Comparison of ENCODE assay signal across 20 cellular contexts in the genomic region with DNA sequence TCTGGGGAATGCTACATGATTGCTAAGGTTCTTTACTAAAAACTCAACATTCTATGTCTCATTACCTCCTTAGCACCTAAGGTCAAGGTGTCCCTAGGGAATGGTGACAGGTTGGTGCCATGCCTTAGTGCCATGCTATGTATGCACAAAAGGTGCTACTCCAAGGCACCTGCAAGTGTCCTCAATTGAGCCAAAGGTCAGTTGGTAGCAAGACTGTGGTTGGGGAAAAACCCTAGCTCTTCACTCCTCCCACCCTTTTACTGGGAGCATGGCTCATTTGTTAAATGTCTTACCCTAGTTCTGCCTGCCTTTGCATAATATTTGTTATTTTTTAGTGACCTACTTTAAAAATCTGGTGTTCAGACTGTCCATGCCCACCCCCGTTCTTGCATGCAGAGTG.
"Had no signal": no experiment of that assay in that cellular context is flagged by ENCODE, and none has a peak within 500 bp of the region (broad histone marks: within the 10 kb centered on the region; RNA-seq: fewer than 3 reads in every experiment).

No MANE protein-coding gene starts in this region.

- DNase-seq: activated naive CD4-positive, alpha-beta T cell; activated naive CD8-positive, alpha-beta T cell treated with anti-CD3 and anti-CD28 coated beads for 36 hours; activated T-cell treated with anti-CD3 and anti-CD28 coated beads, Interleukin-2, amount 50 U/mL, for 24 hours; colonic mucosa; dorsolateral prefrontal cortex; effector memory CD8-positive, alpha-beta T cell; foreskin melanocyte; left ventricle myocardium superior; mammary epithelial cell; naive thymus-derived CD8-positive, alpha-beta T cell; stimulated activated CD4-positive, alpha-beta T cell treated with anti-CD3 and anti-CD28 coated beads, Interleukin-15, amount 100 ng/mL, for 24 hours; stimulated activated naive CD4-positive, alpha-beta T cell; T1000 had no signal

- ATAC-seq: effector memory CD8-positive, alpha-beta T cell; esophagus mucosa; left ventricle myocardium superior; naive thymus-derived CD8-positive, alpha-beta T cell; sciatic nerve; WTC11 had no signal

- H3K27ac ChIP-seq: colonic mucosa, dorsolateral prefrontal cortex, hepatocyte, neural progenitor cell, thoracic aorta had no signal

- H3K4me3 ChIP-seq: colonic mucosa, dorsolateral prefrontal cortex, hepatocyte, neural progenitor cell, smooth muscle cell, thoracic aorta had no signal

- H3K27me3 ChIP-seq: colonic mucosa, dorsolateral prefrontal cortex, hepatocyte, neural progenitor cell had no signal

- H3K9ac ChIP-seq: neural progenitor cell had no signal

- H3K4me1 ChIP-seq: colonic mucosa, neural progenitor cell had no signal

- H3K36me3 ChIP-seq: neural progenitor cell had no signal

- H3K9me3 ChIP-seq: colonic mucosa, thoracic aorta had no signal
